ENCODE assay signal across 8 cellular contexts in the genomic region with DNA sequence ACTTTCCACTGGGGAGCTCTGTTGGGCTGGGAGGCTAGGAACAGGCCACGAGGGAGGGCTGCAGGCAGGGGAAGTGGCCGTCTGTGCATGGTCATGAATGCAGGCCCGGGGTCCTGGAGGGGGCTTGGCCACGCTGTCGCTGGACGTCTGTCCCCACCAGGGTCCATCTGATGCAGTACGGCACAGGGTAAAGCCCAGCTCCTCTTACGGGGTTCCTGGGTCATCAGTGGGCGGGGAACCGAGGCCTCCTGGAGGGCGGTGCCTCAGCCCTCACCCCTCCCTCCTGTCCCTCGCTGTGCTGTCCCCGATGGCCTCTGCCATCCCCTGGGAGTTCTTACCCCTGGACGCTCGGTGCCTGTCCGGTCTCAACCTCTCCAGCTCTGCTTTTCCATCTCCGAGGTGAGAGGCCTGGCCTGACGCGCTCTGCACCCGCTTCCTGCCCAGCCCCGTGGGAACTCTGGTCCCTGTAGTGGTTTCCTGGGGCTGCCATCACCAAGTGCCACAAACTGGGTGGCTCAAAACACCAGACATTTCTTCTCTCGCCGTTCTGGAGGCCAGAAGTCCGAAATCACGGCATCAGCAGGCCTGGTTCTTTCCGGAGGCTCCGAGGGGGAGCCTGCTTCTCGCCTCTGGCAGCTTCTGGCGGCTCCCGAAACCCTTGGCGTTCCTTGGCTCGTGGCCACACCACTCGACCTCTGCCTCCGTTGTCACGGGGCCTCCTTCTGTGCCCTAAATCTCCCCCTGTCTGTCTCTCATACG.
DNase-seq lines count a peak whose midpoint lies in the region; ATAC-seq, FAIRE-seq and TF ChIP-seq lines count a peak whose summit lies in the region.

No MANE protein-coding gene starts in this region.

- H3K79me2 ChIP-seq in MM.1S (ENCODE audit: low read length), result peaks cover 87% of the 10 kb centered on the region

- no peaks in the 10 kb centered on the region for H3K9me2 ChIP-seq in MM.1S (replicated peaks; ENCODE audit: insufficient read depth, low read length)

- H3K9ac ChIP-seq in MM.1S (ENCODE audit: low read length), result no peak overlapping the region

- H3F3A ChIP-seq in MM.1S (ENCODE audit: insufficient read depth, low read length), result peaks cover 36% of the 10 kb centered on the region

- no peaks in the 10 kb centered on the region for H3K27me3 ChIP-seq in CD8-positive, alpha-beta memory T cell (ENCODE audit: insufficient read depth, low read length, poor library complexity, severe bottlenecking)
- H3K27me3 ChIP-seq in MM.1S (replicated peaks; ENCODE audit: insufficient read depth, low read length) (no peaks in the 10 kb centered on the region), ectodermal cell (ENCODE audit: control insufficient read depth, insufficient read depth, low read length, poor library complexity, severe bottlenecking) (peaks cover 18% of the 10 kb centered on the region)

- no peak overlapping the region for H2AFZ ChIP-seq in MM.1S (ENCODE audit: low read length)

- no peaks in the 10 kb centered on the region for H3K9me3 Mint-ChIP-seq in CD8-positive, alpha-beta memory T cell
- peaks cover 0 to 2% of the 10 kb centered on the region in 2 donors for H3K9me3 Mint-ChIP-seq in natural killer cell

- ATAC-seq in natural killer cell (no peak), HG03039 (IDR thresholded peaks at IDR 0.05; ENCODE audit: unreplicated experiment) (no peak)

- POLR2A ChIA-PET in CD8-positive, alpha-beta memory T cell (lab: Charles Lee), result interaction anchor here (0.5 kb wide), 1 partner anchor 38 kb away, joined by 3 read pairs; no protein-coding TSS in a partner anchor

- CTCF ChIA-PET in CD8-positive, alpha-beta memory T cell (lab: Charles Lee), result interaction anchor here (1.0 to 1.2 kb wide), 2 partner anchors 76 to 106 kb away, joined by 3 read pairs; no protein-coding TSS in a partner anchor

- intact Hi-C loops in natural killer cell (cut with micrococcal nuclease), result loop anchor here (10.0 kb wide), 1 partner anchor 341 kb away; no protein-coding TSS in a partner anchor

- peaks cover 11% of the 10 kb centered on the region for H4K20me1 ChIP-seq in MM.1S (ENCODE audit: insufficient read depth, low read length)

- TF ChIP-seq CTCF in MM.1S (IDR thresholded peaks at IDR 0.05; ENCODE audit: low read length), result no peak
- no peak for TF ChIP-seq CTCF in natural killer cell (IDR thresholded peaks at IDR 0.05)

- H3K4me1 Mint-ChIP-seq in CD8-positive, alpha-beta memory T cell, result peaks cover 41 to 61% (median 56%) of the 10 kb centered on the region in 3 donors
- H3K4me1 Mint-ChIP-seq in natural killer cell, result peaks cover 37 to 44% of the 10 kb centered on the region in 2 donors

- H3K4me3 ChIP-seq in CD8-positive, alpha-beta memory T cell (ENCODE audit: low read length), result no peak overlapping the region
- H3K4me3 ChIP-seq in MM.1S (ENCODE audit: low read length) (no peak overlapping the region), ectodermal cell (ENCODE audit: insufficient read depth, low read depth, low read length) (no peak overlapping the region)

- H3K4me2 ChIP-seq in MM.1S (ENCODE audit: low read depth, low read length), result peak overlapping the region; percentile 42; the same call in 1 of the 2 replicates

- H3K36me3 Mint-ChIP-seq in CD8-positive, alpha-beta memory T cell, result no peaks in the 10 kb centered on the region
- H3K36me3 Mint-ChIP-seq in natural killer cell, result no peaks in the 10 kb centered on the region

- peaks cover 0 to 2% of the 10 kb centered on the region in 2 donors for H3K27me3 Mint-ChIP-seq in CD8-positive, alpha-beta memory T cell
- H3K27me3 Mint-ChIP-seq in natural killer cell (ENCODE audit: low read depth in 2 of 2), result no peaks in the 10 kb centered on the region

- H3K36me3 ChIP-seq in CD8-positive, alpha-beta memory T cell (ENCODE audit: insufficient read depth, low read length), result no peaks in the 10 kb centered on the region
- H3K36me3 ChIP-seq in MM.1S (replicated peaks; ENCODE audit: insufficient read depth, low read length) (no peaks in the 10 kb centered on the region), ectodermal cell (ENCODE audit: control insufficient read depth, insufficient read depth, low read length) (no peaks in the 10 kb centered on the region)

- 87% methylated on average over 36 of the region's 36 CpGs for WGBS in ectodermal cell, 2 experiments

- TF ChIP-seq POLR2A in GM12891 (IDR thresholded peaks at IDR 0.05; ENCODE audit: low read depth, low read length), result no peak

- no peaks in the 10 kb centered on the region for H3K9me3 ChIP-seq in CD8-positive, alpha-beta memory T cell (ENCODE audit: low read length)
- H3K9me3 ChIP-seq in MM.1S (replicated peaks; ENCODE audit: insufficient read depth, low read length) (no peaks in the 10 kb centered on the region), ectodermal cell (ENCODE audit: control insufficient read depth, low read length) (no peaks in the 10 kb centered on the region)

- no peak for FAIRE-seq in GM12891 (lab: Jason Lieb, UNC)

- DNase-seq in CD8-positive, alpha-beta memory T cell, result peak in 2 of 5 donors; percentile 28 to 46
- DNase-seq in MM.1S, result no peak
- no peak for DNase-seq in natural killer cell
- DNase-seq in GM12891 (ENCODE audit: insufficient read length, low spot score), result no peak
- no peak for DNase-seq in NCI-H524 treated with DMSO at 0.1 percent for 48 hours (lab: John Stamatoyannopoulos, UW)
- no peak for DNase-seq in stimulated activated CD4-positive, alpha-beta T cell treated with anti-CD3 and anti-CD28 coated beads, Interleukin-4, amount 100 ng/mL, for 4 hours

- peaks cover 55% of the 10 kb centered on the region for H3K4me1 ChIP-seq in CD8-positive, alpha-beta memory T cell (ENCODE audit: insufficient read depth, low read length)
- H3K4me1 ChIP-seq in MM.1S (ENCODE audit: low read length) (peaks cover 40% of the 10 kb centered on the region), ectodermal cell (ENCODE audit: control insufficient read depth, insufficient read depth, low read length) (peaks cover 14% of the 10 kb centered on the region)

- H3K4me3 Mint-ChIP-seq in CD8-positive, alpha-beta memory T cell, result peak overlapping the region in 2 of 7 donors; percentile 54 to 67
- H3K4me3 Mint-ChIP-seq in natural killer cell, result peak overlapping the region; percentile 72

- H3K27ac Mint-ChIP-seq in CD8-positive, alpha-beta memory T cell, result peak overlapping the region in 4 of 8 donors; percentile 37 to 78 (median 61)
- peak overlapping the region; percentile 82 to 95 for H3K27ac Mint-ChIP-seq in natural killer cell

- peak overlapping the region; percentile 65 for H3K27ac ChIP-seq in CD8-positive, alpha-beta memory T cell (ENCODE audit: low read depth, low read length)
- H3K27ac ChIP-seq in MM.1S (ENCODE audit: low read length) (peak overlapping the region; percentile 63; the same call in 1 of the 2 replicates), ectodermal cell (ENCODE audit: insufficient read depth, low read depth, low read length, poor library complexity, severe bottlenecking) (peak overlapping the region; percentile 53)

TF ChIP-seq in GM12891, 5 proteins besides CTCF, POLR2A, EP300 and RAD21:
- TF ChIP-seq TAF1 (IDR thresholded peaks at IDR 0.05; ENCODE audit: low read depth, low read length) (no peak), POLR2AphosphoS5 (IDR thresholded peaks at IDR 0.05; ENCODE audit: low read depth, low read length) (no peak), SPI1 (IDR thresholded peaks at IDR 0.05; ENCODE audit: low read depth, low read length) (no peak), PAX5 (IDR thresholded peaks at IDR 0.05; ENCODE audit: insufficient read depth, low read length, severe bottlenecking) (no peak), POU2F2 (IDR thresholded peaks at IDR 0.05; ENCODE audit: low read depth, low read length) (no peak)
